Comparison of ENCODE assay signal across 26 cellular contexts in genomic region chr4:186348433-186348832, GRCh38.
DNase-seq lines count a peak whose midpoint lies in the region; ATAC-seq, FAIRE-seq and TF ChIP-seq lines count a peak whose summit lies in the region.
"Had no signal": no experiment of that assay in that cellular context is flagged by ENCODE, and none has a peak within 500 bp of the region (broad histone marks: within the 10 kb centered on the region; RNA-seq: fewer than 3 reads in every experiment).

No MANE protein-coding gene starts in this region.

- peaks cover 0 to 6% (median 0%) of the 10 kb centered on the region in 3 donors for H3K4me1 ChIP-seq in pancreas
- H3K4me1 ChIP-seq: A549; BLaER1 treated with 17β-estradiol and CSF1 and Interleukin-3, amounts not matched to agents 10 nM and 100 nM; SJCRH30 had no signal

- peak overlapping the region in 2 of 4 donors; percentile 4 to 29 for H3K4me3 ChIP-seq in pancreas
- H3K4me3 ChIP-seq: A549; BLaER1 treated with 17β-estradiol and CSF1 and Interleukin-3, amounts not matched to agents 10 nM and 100 nM; GM12878; PC-9; SJCRH30 had no signal

- no peaks in the 10 kb centered on the region for H3K36me3 ChIP-seq in pancreas
- H3K36me3 ChIP-seq: BLaER1 treated with 17β-estradiol and CSF1 and Interleukin-3, amounts not matched to agents 10 nM and 100 nM; SJCRH30 had no signal

- intact Hi-C loops in pancreas (cut with DNase I) = no loop called here

- no peaks in the 10 kb centered on the region for H3K27me3 ChIP-seq in pancreas
- H3K27me3 ChIP-seq: BLaER1 treated with 17β-estradiol and CSF1 and Interleukin-3, amounts not matched to agents 10 nM and 100 nM; SJCRH30 had no signal

- peak; percentile 11 for DNase-seq in Daoy (ENCODE audit: low read depth)
- DNase-seq in NCI-H1092 treated with DMSO at 0.1 percent for 48 hours (lab: John Stamatoyannopoulos, UW) = peak; percentile 93
- peak; percentile 15 for DNase-seq in NCI-H69 (lab: John Stamatoyannopoulos, UW)
- DNase-seq in pancreas = peak; percentile 71 to 82 (median 76)
- DNase-seq in endothelial cell (ENCODE audit: low spot score) = no peak
- DNase-seq: AML-193; CD4-positive, alpha-beta T cell; EL; GDM1; Karpas-422; NCI-H1105 treated with DMSO at 0.1 percent for 48 hours; NCI-H146; NCI-H2029 treated with DMSO at 0.1 percent for 48 hours; NCI-H82; PC-9; SJCRH30; T-helper 17 cell had no signal

- WGBS in pancreas, 2 donors = 17% methylated on average over 10 of the region's 10 CpGs

- peak; percentile 89 to 90 (median 89) for ATAC-seq in pancreas
- ATAC-seq in GM19324 (IDR thresholded peaks at IDR 0.05; ENCODE audit: low FRiP score, unreplicated experiment) = no peak
- ATAC-seq in GM18519 (IDR thresholded peaks at IDR 0.05; ENCODE audit: low FRiP score, unreplicated experiment) = no peak
- ATAC-seq: A549, GM12878, HepG2, Right ventricle myocardium inferior, SK-N-SH treated with all-trans-retinoic acid at 6 μM for 48 hours, T-helper 17 cell had no signal

- FAIRE-seq in pancreas (lab: Jason Lieb, UNC) = no peak
- FAIRE-seq: A549, D721Med, GM12878, HepG2 had no signal

- no peaks in the 10 kb centered on the region for H3K27me3 Mint-ChIP-seq in endothelial cell (ENCODE audit: unreplicated experiment)
- H3K27me3 Mint-ChIP-seq: CD4-positive, alpha-beta T cell; T-helper 17 cell had no signal

- no peak overlapping the region for H3K27ac Mint-ChIP-seq in endothelial cell (ENCODE audit: unreplicated experiment)
- H3K27ac Mint-ChIP-seq: CD4-positive, alpha-beta T cell; T-helper 17 cell had no signal

- no peak overlapping the region for H3K4me3 Mint-ChIP-seq in endothelial cell (ENCODE audit: unreplicated experiment)
- H3K4me3 Mint-ChIP-seq: CD4-positive, alpha-beta T cell; T-helper 17 cell had no signal

- no peaks in the 10 kb centered on the region for H3K9me3 Mint-ChIP-seq in endothelial cell (ENCODE audit: unreplicated experiment)
- H3K9me3 Mint-ChIP-seq: CD4-positive, alpha-beta T cell had no signal

- no peaks in the 10 kb centered on the region for H3K36me3 Mint-ChIP-seq in endothelial cell (ENCODE audit: low read depth, unreplicated experiment)

- TF ChIP-seq CTCF in pancreas (IDR thresholded peaks at IDR 0.05) = no peak
- no peak for TF ChIP-seq CTCF in endothelial cell (IDR thresholded peaks at IDR 0.05; ENCODE audit: unreplicated experiment)

- no peaks in the 10 kb centered on the region for H3K9me3 ChIP-seq in pancreas
- H3K9me3 ChIP-seq: A549; BLaER1 treated with 17β-estradiol and CSF1 and Interleukin-3, amounts not matched to agents 10 nM and 100 nM; SJCRH30 had no signal

- peaks cover 4% of the 10 kb centered on the region for H3K4me1 Mint-ChIP-seq in endothelial cell (ENCODE audit: unreplicated experiment)
- H3K4me1 Mint-ChIP-seq: T-helper 17 cell had no signal

- H3K27ac ChIP-seq in pancreas = peak overlapping the region; percentile 29 to 84 (median 64)
- H3K27ac ChIP-seq: A549; BLaER1 treated with 17β-estradiol and CSF1 and Interleukin-3, amounts not matched to agents 10 nM and 100 nM; PC-9; SJCRH30 had no signal

Comparison
In these comparisons a context has a peak if more than half of its experiments do, and no peak if none do; other contexts are left out.
1. ATAC-seq: peak in pancreas (4 of 4); none in GM19324 (single experiment) and GM18519 (single experiment).